ENCODE assay signal across 9 cellular contexts in the genomic region with DNA sequence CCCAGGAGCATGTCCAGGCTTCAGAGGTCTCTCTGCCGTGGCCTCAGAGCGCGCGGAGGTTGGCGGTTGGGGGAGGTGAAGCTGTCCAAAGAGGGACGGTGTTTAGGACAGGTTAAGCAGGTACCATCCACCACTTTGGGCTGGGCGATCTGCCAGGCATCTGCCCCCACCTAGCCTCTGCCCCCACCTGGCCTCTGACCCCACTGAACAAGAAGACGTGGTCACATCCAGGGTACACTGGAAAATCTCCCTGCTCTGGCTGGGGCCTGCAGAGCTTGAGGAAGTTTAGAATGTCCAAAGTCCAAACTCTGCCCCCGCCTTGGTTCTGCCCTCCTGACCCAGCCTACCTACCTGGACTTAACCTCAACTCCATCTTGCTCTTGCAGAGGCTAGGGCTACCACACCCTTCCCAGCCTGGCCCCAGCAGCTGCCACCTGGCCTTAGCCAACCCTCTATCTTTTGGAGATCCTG. TPM values are rescaled to one million over a fixed set of nuclear protein-coding genes. Genes with fewer than 3 reads are reported as not detected.
DNase-seq lines count a peak whose midpoint lies in the region; ATAC-seq, FAIRE-seq and TF ChIP-seq lines count a peak whose summit lies in the region.
"Had no signal": no experiment of that assay in that cellular context is flagged by ENCODE, and none has a peak within 500 bp of the region (broad histone marks: within the 10 kb centered on the region; RNA-seq: fewer than 3 reads in every experiment).

No MANE protein-coding gene starts in this region.

- ATAC-seq in A549: no peak
- ATAC-seq in naive thymus-derived CD8-positive, alpha-beta T cell: no peak
- ATAC-seq in GM21619 (IDR thresholded peaks at IDR 0.05; ENCODE audit: unreplicated experiment): no peak

- H3K27me3 ChIP-seq in dorsolateral prefrontal cortex: no peaks in the 10 kb centered on the region

- peaks cover 2% of the 10 kb centered on the region for H3K36me3 Mint-ChIP-seq in IgD-negative memory B cell
- no peaks in the 10 kb centered on the region for H3K36me3 Mint-ChIP-seq in naive thymus-derived CD8-positive, alpha-beta T cell

- TF ChIP-seq CTCF in A549 (IDR thresholded peaks at IDR 0.05): no peak
- TF ChIP-seq CTCF in dorsolateral prefrontal cortex (IDR thresholded peaks at IDR 0.05 in 54 of 56, conservative IDR thresholded peaks at IDR 0.05 in 2 of 56; ENCODE audit: low read depth in 1 of 56, partially characterized antibody in 56 of 56): no peak
- TF ChIP-seq CTCF in GM13977 (IDR thresholded peaks at IDR 0.05; ENCODE audit: extremely low read depth, insufficient read depth, missing control alignments): no peak

- no peaks in the 10 kb centered on the region for H3K9me3 Mint-ChIP-seq in IgD-negative memory B cell
- no peaks in the 10 kb centered on the region for H3K9me3 Mint-ChIP-seq in naive thymus-derived CD8-positive, alpha-beta T cell

- TF ChIP-seq POLR2A in A549 (IDR thresholded peaks at IDR 0.05; ENCODE audit: low read length): no peak

- FAIRE-seq in A549 (lab: Jason Lieb, UNC): peak; percentile 39

- intact Hi-C loops in dorsolateral prefrontal cortex (cut with DNase I): no loop called here

- CTCF ChIA-PET in A549 (lab: Yijun Ruan, JAX): interaction anchor here (0.6 to 22.1 kb wide), 19 partner anchors 9 to 549 kb away, joined by 3 to 473 read pairs (median 6); a partner anchor contains a TSS

- peak overlapping the region; percentile 91 for H3K4me2 ChIP-seq in A549

- in situ Hi-C loops in GM13977 (cut with MboI; ENCODE audit: low pct_unique_long_range_greater_than_20kb, low sequenced_read_pairs, unreplicated experiment): no loop called here

- TF ChIP-seq EP300 in A549 (IDR thresholded peaks at IDR 0.05): no peak

- POLR2A ChIA-PET in A549 (lab: Yijun Ruan, JAX): interaction anchor here (0.5 to 7.5 kb wide), 4 partner anchors 17 to 647 kb away, joined by 4 to 140 read pairs (median 10); no protein-coding TSS in a partner anchor
- POLR2A ChIA-PET in naive thymus-derived CD8-positive, alpha-beta T cell (lab: Charles Lee): no interaction called here

- no peak for TF ChIP-seq RAD21 in A549 (conservative IDR thresholded peaks at IDR 0.05 in 1 of 2, IDR thresholded peaks at IDR 0.05 in 1 of 2)

- DNase-seq in A549 (ENCODE audit: low read depth in 1 of 2, low spot score in 1 of 2) (no peak), dorsolateral prefrontal cortex (peak in 1 of 10 donors; percentile 14), foreskin melanocyte (no peak), GM13977 (ENCODE audit: low spot score) (no peak)
- no peak for DNase-seq in naive thymus-derived CD8-positive, alpha-beta T cell
- no peak for DNase-seq in stimulated activated CD4-positive, alpha-beta T cell treated with anti-CD3 and anti-CD28 coated beads, Interleukin-2, amount 100 ng/mL, for 24 hours
- DNase-seq: activated CD4-positive, alpha-beta T cell treated with anti-CD3 and anti-CD28 coated beads for 48 hours had no signal

- peak overlapping the region; percentile 77 for H3K4me3 ChIP-seq in A549
- H3K4me3 ChIP-seq in dorsolateral prefrontal cortex: peak overlapping the region in 50 of 59 donors; percentile 63 to 88 (median 78)

- peaks cover 72% of the 10 kb centered on the region for H3K4me1 ChIP-seq in A549

- H3K27ac Mint-ChIP-seq in IgD-negative memory B cell: peak overlapping the region in 2 of 3 donors; percentile 31 to 62
- H3K27ac Mint-ChIP-seq in naive thymus-derived CD8-positive, alpha-beta T cell: peak overlapping the region in 2 of 10 donors; percentile 11 to 84

- H3K27ac ChIP-seq in A549 (peak overlapping the region; percentile 92 to 97), dorsolateral prefrontal cortex (peak overlapping the region in 21 of 59 donors; percentile 16 to 93 (median 82))

- H3K27me3 Mint-ChIP-seq in IgD-negative memory B cell: no peaks in the 10 kb centered on the region
- peaks cover 0 to 8% (median 0%) of the 10 kb centered on the region in 5 donors for H3K27me3 Mint-ChIP-seq in naive thymus-derived CD8-positive, alpha-beta T cell

- 8% methylated on average over 9 of the region's 9 CpGs for WGBS in A549 (ENCODE audit: missing lambda C conversion rate)

- peaks cover 8 to 20% (median 19%) of the 10 kb centered on the region in 3 donors for H3K4me1 Mint-ChIP-seq in IgD-negative memory B cell
- H3K4me1 Mint-ChIP-seq in naive thymus-derived CD8-positive, alpha-beta T cell: peaks cover 15 to 26% (median 23%) of the 10 kb centered on the region in 4 donors

- no peaks in the 10 kb centered on the region for H3K9me3 ChIP-seq in A549

- peak overlapping the region; percentile 90 to 98 (median 93) for H3K4me3 Mint-ChIP-seq in IgD-negative memory B cell
- peak overlapping the region; percentile 45 to 95 (median 83) for H3K4me3 Mint-ChIP-seq in naive thymus-derived CD8-positive, alpha-beta T cell

TF ChIP-seq in A549, 52 proteins besides CTCF, POLR2A, EP300 and RAD21:
- TF ChIP-seq TFCP2L1 (CRISPR knock-in tag; IDR thresholded peaks at IDR 0.05) (no peak), JUN (IDR thresholded peaks at IDR 0.05) (peak in 1 of 2 experiments; percentile 11; a peak in 2 of 5 replicates), MAZ (IDR thresholded peaks at IDR 0.05; ENCODE audit: borderline replicate concordance, low read depth, low read length) (no peak)
- TF ChIP-seq, protein P1, sequence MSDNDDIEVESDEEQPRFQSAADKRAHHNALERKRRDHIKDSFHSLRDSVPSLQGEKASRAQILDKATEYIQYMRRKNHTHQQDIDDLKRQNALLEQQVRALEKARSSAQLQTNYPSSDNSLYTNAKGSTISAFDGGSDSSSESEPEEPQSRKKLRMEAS (IDR thresholded peaks at IDR 0.05): 0 out of 2 replicates have a peak, but pooled peaks have one; percentile 1
- TF ChIP-seq, protein P2, sequence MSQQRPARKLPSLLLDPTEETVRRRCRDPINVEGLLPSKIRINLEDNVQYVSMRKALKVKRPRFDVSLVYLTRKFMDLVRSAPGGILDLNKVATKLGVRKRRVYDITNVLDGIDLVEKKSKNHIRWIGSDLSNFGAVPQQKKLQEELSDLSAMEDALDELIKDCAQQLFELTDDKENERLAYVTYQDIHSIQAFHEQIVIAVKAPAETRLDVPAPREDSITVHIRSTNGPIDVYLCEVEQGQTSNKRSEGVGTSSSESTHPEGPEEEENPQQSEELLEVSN (IDR thresholded peaks at IDR 0.05; ENCODE audit: borderline replicate concordance, low read depth): no peak

RNA-seq across cellular contexts. Expression of a gene that starts 1.6 kb away (rescaled TPM):
- 141 and 181 TPM in 2 replicates for polyA plus RNA-seq in A549 (2011; rRNA removed)
- 182 and 240 TPM in 2 replicates for polyA plus RNA-seq in A549 (2012; cell fraction: cytosol; rRNA removed)
- polyA plus RNA-seq in A549 (2012; cell fraction: nucleus; rRNA removed): 975 and 1,352 TPM in 2 replicates
- polyA plus RNA-seq in A549 (2017; fragmentation: RNase III; extraction: RNeasy Plus Mini Kit Qiagen cat#74134 plus additional on column Dnase treatment): 248 to 268 TPM (median 256 TPM) in 3 replicates
- polyA minus RNA-seq in A549 (2011; rRNA and poly(A)+ RNA removed): 337 and 368 TPM in 2 replicates
- 4.0 TPM for polyA plus RNA-seq in IgD-negative memory B cell
- 10 to 100 TPM; 12.7 to 53.3 (median 33.2) TPM for total RNA-seq in dorsolateral prefrontal cortex
- 1 to 10 TPM; 8.0 to 8.5 TPM for total RNA-seq in naive thymus-derived CD8-positive, alpha-beta T cell
- 1 to 10 TPM in 2 of 3 donors, under 1 TPM in 1; 0.40 to 1.5 (median 1.4) TPM for polyA plus RNA-seq in naive thymus-derived CD8-positive, alpha-beta T cell

RNA-seq across cellular contexts. Expression of a gene that starts 37.6 kb away (rescaled TPM):
- 28.5 and 34.4 TPM in 2 replicates for polyA plus RNA-seq in A549 (2011; rRNA removed)
- 59.2 and 79.0 TPM in 2 replicates for polyA plus RNA-seq in A549 (2012; cell fraction: cytosol; rRNA removed)
- 67.5 and 95.4 TPM in 2 replicates for polyA plus RNA-seq in A549 (2012; cell fraction: nucleus; rRNA removed)
- 14.1 to 19.8 TPM (median 15.2 TPM) in 3 replicates for polyA plus RNA-seq in A549 (2017; fragmentation: RNase III; extraction: RNeasy Plus Mini Kit Qiagen cat#74134 plus additional on column Dnase treatment)
- 65.2 and 71.3 TPM in 2 replicates for polyA minus RNA-seq in A549 (2011; rRNA and poly(A)+ RNA removed)
- 38.8 TPM for polyA plus RNA-seq in IgD-negative memory B cell
- 100 to 1,000 TPM in 115 of 120 experiments, 10 to 100 TPM in 5; 87.1 to 176 (median 131) TPM for total RNA-seq in dorsolateral prefrontal cortex
- 10 to 100 TPM; 44.4 to 45.3 TPM for total RNA-seq in naive thymus-derived CD8-positive, alpha-beta T cell
- 10 to 100 TPM; 27.9 to 47.4 (median 40.4) TPM for polyA plus RNA-seq in naive thymus-derived CD8-positive, alpha-beta T cell

Comparison
In these comparisons a context has a peak if more than half of its experiments do, and no peak if none do; other contexts are left out.
1. RNA of a gene that starts 1.6 kb away (polyA plus RNA-seq): 141 to 1,352 TPM in A549; 4.0 TPM in IgD-negative memory B cell (single experiment) and 0.40 to 1.5 TPM in naive thymus-derived CD8-positive, alpha-beta T cell; every median in the first group is over 10 times any median in the second.